ENCODE assay signal across 25 cellular contexts in the genomic region with DNA sequence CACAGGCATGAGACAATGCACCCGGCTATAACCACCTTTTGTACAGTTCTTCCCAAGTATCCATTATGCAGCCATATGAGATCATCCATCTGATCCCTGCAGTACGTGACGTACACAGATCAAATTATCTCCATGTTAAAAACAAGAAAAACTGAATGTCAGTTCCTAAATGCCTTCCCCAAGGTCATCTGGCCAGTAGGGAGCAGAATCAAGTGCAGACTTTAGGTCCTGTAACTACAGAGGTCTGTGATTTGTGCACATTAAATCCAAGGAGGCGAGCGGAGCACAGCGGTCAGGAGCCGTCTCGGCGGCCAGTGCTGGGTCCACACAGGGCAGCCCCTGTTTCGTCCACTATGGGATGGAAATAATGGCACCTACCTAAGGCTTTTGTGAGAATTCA.
"Had no signal": no experiment of that assay in that cellular context is flagged by ENCODE, and none has a peak within 500 bp of the region (broad histone marks: within the 10 kb centered on the region; RNA-seq: fewer than 3 reads in every experiment).

No MANE protein-coding gene starts in this region.

- H3K36me3 ChIP-seq: MG63, Peyer's patch, WERI-Rb-1 had no signal

- ATAC-seq: activated CD4-positive, alpha-beta T cell treated with anti-CD3 and anti-CD28 coated beads for 36 hours; activated CD8-positive, alpha-beta T cell treated with anti-CD3 and anti-CD28 coated beads for 36 hours; activated T-cell treated with anti-CD3 and anti-CD28 coated beads, Interleukin-2, amount 50 U/mL, for 72 hours had no signal

- DNase-seq: activated CD4-positive, alpha-beta T cell treated with anti-CD3 and anti-CD28 coated beads for 36 hours; activated CD8-positive, alpha-beta memory T cell treated with anti-CD3 and anti-CD28 coated beads, Interleukin-2, amount 50 U/mL, for 4 hours; activated CD8-positive, alpha-beta T cell treated with anti-CD3 and anti-CD28 coated beads for 36 hours; activated gamma-delta T cell treated with Interleukin-2 at 50 U/mL for 16 hours; activated naive CD4-positive, alpha-beta T cell treated with anti-CD3 and anti-CD28 coated beads, Interleukin-2, amount 10 ng/mL, durations not matched to agents 7 days and 5 days; activated naive CD8-positive, alpha-beta T cell treated with anti-CD3 and anti-CD28 coated beads for 36 hours; activated T-cell treated with anti-CD3 and anti-CD28 coated beads, Interleukin-2, amount 50 U/mL, for 72 hours; anterior cingulate cortex; caudate nucleus; MG63; MV-4-11; NCI-H1092 treated with DMSO at 0.1 percent for 48 hours; NCI-H1417 treated with DMSO at 0.1 percent for 48 hours; NCI-H1694; NCI-H2029; NCI-H2107; NCI-H2171 treated with DMSO at 0.1 percent for 48 hours; NCI-H510A treated with DMSO at 0.1 percent for 48 hours; NCI-H69; NK-92 treated with Interleukin-12 subunit alpha and Interleukin-12 subunit beta, amount 100 ng/mL, for 24 hours; Peyer's patch; SHP77 treated with DMSO at 0.1 percent for 48 hours; T-helper 1 cell; WERI-Rb-1 had no signal

- H3K4me2 ChIP-seq: KMS-11 had no signal

- H3K9ac ChIP-seq: KMS-11 had no signal

- H3K27me3 ChIP-seq: MG63, Peyer's patch had no signal

- H3K27ac ChIP-seq: KMS-11, Peyer's patch had no signal

- H3K4me3 ChIP-seq: MG63, Peyer's patch had no signal

- H3K9me3 ChIP-seq: MG63, Peyer's patch had no signal
